Comparison of ENCODE assay signal across 8 cellular contexts in genomic region chr3:132034486-132035464, GRCh38. TPM values are rescaled to one million over a fixed set of nuclear protein-coding genes. Genes with fewer than 3 reads are reported as not detected.
A peak's percentile ranks its signal among the peaks of the same experiment; 100 is the strongest.
DNase-seq lines count a peak whose midpoint lies in the region; ATAC-seq and TF ChIP-seq lines count a peak whose summit lies in the region.

CPNE4 (minus strand) TSS chr3:132035014.

- H3K4me3 ChIP-seq in kidney epithelial cell (ENCODE audit: low read depth, low read length) = peak within 1 kb of the TSS; percentile 21

- ATAC-seq in GM18511 (IDR thresholded peaks at IDR 0.05; ENCODE audit: unreplicated experiment) = peak; percentile 98
- peak; percentile 95 for ATAC-seq in HG03175 (IDR thresholded peaks at IDR 0.05; ENCODE audit: unreplicated experiment)

- peaks cover 28% of the 10 kb centered on the region for H3K27me3 ChIP-seq in kidney epithelial cell (ENCODE audit: control insufficient read depth, insufficient read depth, low read length)

- no peaks in the 10 kb centered on the region for H3K36me3 ChIP-seq in kidney epithelial cell (ENCODE audit: control insufficient read depth, insufficient read depth, low read length)

- DNase-seq in 8988T = peak; percentile 91
- DNase-seq in NCI-H2227 (lab: John Stamatoyannopoulos, UW; ENCODE audit: unreplicated experiment) = peak; percentile 88
- peak; percentile 14 for DNase-seq in activated CD4-positive, CD25-positive, alpha-beta regulatory T cell treated with anti-CD3 and anti-CD28 coated beads, Interleukin-2, amount 50 U/mL, for 16 hours (ENCODE audit: low read depth, low spot score)
- DNase-seq in cerebellum (ENCODE audit: low spot score) = peak; percentile 56
- peak; percentile 18 for DNase-seq in kidney epithelial cell (ENCODE audit: low read depth)
- peak; percentile 69 to 75 for DNase-seq in stimulated activated CD4-positive, alpha-beta T cell treated with anti-CD3 and anti-CD28 coated beads, Interleukin-15, amount 100 ng/mL, for 48 hours (ENCODE audit: low read depth in 2 of 2)

- peak; percentile 93 for TF ChIP-seq CTCF in kidney epithelial cell (IDR thresholded peaks at IDR 0.05; ENCODE audit: insufficient read depth, low read length, poor library complexity, severe bottlenecking)

RNA-seq across cellular contexts. Expression of gene CPNE4, which starts in this region (rescaled TPM):
- 18.0 TPM for total RNA-seq in cerebellum
- total RNA-seq in kidney epithelial cell = 2.5 and 3.7 TPM in 2 replicates

Comparison
In these comparisons a context has a peak if more than half of its experiments do, and no peak if none do; other contexts are left out.
1. Peak in every context shown above with its lines: DNase-seq, ATAC-seq and H3K4me3 ChIP-seq.
2. DNase-seq: peak in every context shown above with its lines; median percentile 91 in 8988T; 88 in NCI-H2227; 72 in stimulated activated CD4-positive, alpha-beta T cell treated with anti-CD3 and anti-CD28 coated beads, Interleukin-15, amount 100 ng/mL, for 48 hours; 56 in cerebellum; 18 in kidney epithelial cell; 14 in activated CD4-positive, CD25-positive, alpha-beta regulatory T cell treated with anti-CD3 and anti-CD28 coated beads, Interleukin-2, amount 50 U/mL, for 16 hours.